Comparison of ENCODE assay signal across 9 cellular contexts in genomic region chr11:81869337-81870065, GRCh38.
DNase-seq lines count a peak whose midpoint lies in the region; ATAC-seq and TF ChIP-seq lines count a peak whose summit lies in the region.
"Had no signal": no experiment of that assay in that cellular context is flagged by ENCODE, and none has a peak within 500 bp of the region (broad histone marks: within the 10 kb centered on the region; RNA-seq: fewer than 3 reads in every experiment).

No MANE protein-coding gene starts in this region.

- H2AFZ ChIP-seq in GM23248: no peak overlapping the region

- H3K4me2 ChIP-seq in GM23248 (ENCODE audit: unreplicated experiment): no peak overlapping the region

- H3K27me3 ChIP-seq in GM23248 (replicated peaks; ENCODE audit: insufficient read depth): no peaks in the 10 kb centered on the region; the same call in 1 of the 2 replicates

- no peak for TF ChIP-seq CTCF in GM13977 (IDR thresholded peaks at IDR 0.05; ENCODE audit: extremely low read depth, insufficient read depth, missing control alignments)

- H3K9ac ChIP-seq in GM23248: no peak overlapping the region

- H4K20me1 ChIP-seq in GM23248 (ENCODE audit: insufficient read depth): no peaks in the 10 kb centered on the region

- H3K79me2 ChIP-seq in GM23248 (ENCODE audit: insufficient read depth): no peaks in the 10 kb centered on the region

- H3K9me3 ChIP-seq in GM23248 (ENCODE audit: low read depth): no peaks in the 10 kb centered on the region

- peaks cover 10% of the 10 kb centered on the region for H3K9me3 Mint-ChIP-seq in activated T-helper 1 cell treated with anti-CD3 and anti-CD28 coated beads, Interleukin-12 subunit alpha, Interleukin-12 subunit beta, Interleukin-2, Interleukin-4 antibody, amounts not matched to agents 30 ng/mL and 10 ng/mL and 1 ng/mL, durations not matched to agents 14 hours and 24 hours and 36 hours

- peaks cover 7% of the 10 kb centered on the region for H3K36me3 Mint-ChIP-seq in activated T-helper 1 cell treated with anti-CD3 and anti-CD28 coated beads, Interleukin-12 subunit alpha, Interleukin-12 subunit beta, Interleukin-2, Interleukin-4 antibody, amounts not matched to agents 30 ng/mL and 10 ng/mL and 1 ng/mL, durations not matched to agents 14 hours and 24 hours and 36 hours (ENCODE audit: low read depth)

- no peak overlapping the region for H3K27ac ChIP-seq in GM23248

- H3K36me3 ChIP-seq in GM23248 (ENCODE audit: low read depth): no peaks in the 10 kb centered on the region

- H3K4me3 ChIP-seq in GM23248: no peak overlapping the region

- whole genome bisulfite sequencing in GM23248 (ENCODE audit: low coverage in 1 of 2, low lambda C conversion rate in 2 of 2, missing lambda C conversion rate in 2 of 2), 2 experiments: 53% methylated on average over 1 of the region's 1 CpG

- peak; percentile 95 for ATAC-seq in HG02759 (IDR thresholded peaks at IDR 0.05; ENCODE audit: unreplicated experiment)
- ATAC-seq: HCT116 had no signal

- intact Hi-C loops in activated T-helper 1 cell treated with anti-CD3 and anti-CD28 coated beads, Interleukin-12 subunit alpha, Interleukin-12 subunit beta, Interleukin-2, Interleukin-4 antibody, amounts not matched to agents 30 ng/mL and 10 ng/mL and 1 ng/mL, durations not matched to agents 14 hours and 24 hours and 36 hours (cut with micrococcal nuclease): loop anchor here (1.0 to 10.0 kb wide), 3 partner anchors 82 to 1415 kb away; partner anchors contain the start of gene CCDC90B

- no peaks in the 10 kb centered on the region for H3K9me2 ChIP-seq in GM23248 (ENCODE audit: insufficient read depth)

- peak overlapping the region; percentile 80 for H3K27ac Mint-ChIP-seq in activated T-helper 1 cell treated with anti-CD3 and anti-CD28 coated beads, Interleukin-12 subunit alpha, Interleukin-12 subunit beta, Interleukin-2, Interleukin-4 antibody, amounts not matched to agents 30 ng/mL and 10 ng/mL and 1 ng/mL, durations not matched to agents 14 hours and 24 hours and 36 hours

- peak overlapping the region; percentile 72 for H3K4me3 Mint-ChIP-seq in activated T-helper 1 cell treated with anti-CD3 and anti-CD28 coated beads, Interleukin-12 subunit alpha, Interleukin-12 subunit beta, Interleukin-2, Interleukin-4 antibody, amounts not matched to agents 30 ng/mL and 10 ng/mL and 1 ng/mL, durations not matched to agents 14 hours and 24 hours and 36 hours

- DNase-seq in GM13977 (ENCODE audit: low spot score) (peak; percentile 32), NOMO-1 treated with dmso at 0.1 percent for 144 hours (lab: John Stamatoyannopoulos, UW; ENCODE audit: unreplicated experiment) (peak; percentile 83), GM23248 (no peak), NCI-H1092 (lab: John Stamatoyannopoulos, UW) (no peak), SK-N-DZ (ENCODE audit: low spot score) (no peak)
- peak; percentile 87 for DNase-seq in activated T-helper 1 cell treated with anti-CD3 and anti-CD28 coated beads, Interleukin-12 subunit alpha, Interleukin-12 subunit beta, Interleukin-2, Interleukin-4 antibody, amounts not matched to agents 30 ng/mL and 10 ng/mL and 1 ng/mL, durations not matched to agents 14 hours and 24 hours and 36 hours (ENCODE audit: low spot score)
- peak; percentile 45 to 69 (median 57) for DNase-seq in stimulated activated CD4-positive, alpha-beta T cell treated with anti-CD3 and anti-CD28 coated beads, Interleukin-1b, Interleukin-23, amount 100 ng/mL, for 24 hours (ENCODE audit: low read depth in 4 of 4, low spot score in 1 of 4)

- no peaks in the 10 kb centered on the region for H3K4me1 ChIP-seq in GM23248 (ENCODE audit: insufficient read depth)

- H3K4me1 Mint-ChIP-seq in activated T-helper 1 cell treated with anti-CD3 and anti-CD28 coated beads, Interleukin-12 subunit alpha, Interleukin-12 subunit beta, Interleukin-2, Interleukin-4 antibody, amounts not matched to agents 30 ng/mL and 10 ng/mL and 1 ng/mL, durations not matched to agents 14 hours and 24 hours and 36 hours (ENCODE audit: low read depth): peaks cover 39% of the 10 kb centered on the region

- in situ Hi-C loops in GM13977 (cut with MboI; ENCODE audit: low pct_unique_long_range_greater_than_20kb, low sequenced_read_pairs, unreplicated experiment) (no loop called here), GM23248 (cut with MboI) (no loop called here)

- H3K27me3 Mint-ChIP-seq in activated T-helper 1 cell treated with anti-CD3 and anti-CD28 coated beads, Interleukin-12 subunit alpha, Interleukin-12 subunit beta, Interleukin-2, Interleukin-4 antibody, amounts not matched to agents 30 ng/mL and 10 ng/mL and 1 ng/mL, durations not matched to agents 14 hours and 24 hours and 36 hours (ENCODE audit: insufficient read depth): peaks cover 7% of the 10 kb centered on the region

- no peaks in the 10 kb centered on the region for H3F3A ChIP-seq in GM23248 (ENCODE audit: insufficient read depth)

Comparison
In these comparisons a context has a peak if more than half of its experiments do, and no peak if none do; other contexts are left out.
1. DNase-seq: peak in GM13977 (single experiment), NOMO-1 treated with dmso at 0.1 percent for 144 hours (single experiment), activated T-helper 1 cell treated with anti-CD3 and anti-CD28 coated beads, Interleukin-12 subunit alpha, Interleukin-12 subunit beta, Interleukin-2, Interleukin-4 antibody, amounts not matched to agents 30 ng/mL and 10 ng/mL and 1 ng/mL, durations not matched to agents 14 hours and 24 hours and 36 hours (single experiment) and stimulated activated CD4-positive, alpha-beta T cell treated with anti-CD3 and anti-CD28 coated beads, Interleukin-1b, Interleukin-23, amount 100 ng/mL, for 24 hours (4 of 4); none in GM23248 (single experiment), NCI-H1092 (single experiment) and SK-N-DZ (single experiment).